In the genomic region with DNA sequence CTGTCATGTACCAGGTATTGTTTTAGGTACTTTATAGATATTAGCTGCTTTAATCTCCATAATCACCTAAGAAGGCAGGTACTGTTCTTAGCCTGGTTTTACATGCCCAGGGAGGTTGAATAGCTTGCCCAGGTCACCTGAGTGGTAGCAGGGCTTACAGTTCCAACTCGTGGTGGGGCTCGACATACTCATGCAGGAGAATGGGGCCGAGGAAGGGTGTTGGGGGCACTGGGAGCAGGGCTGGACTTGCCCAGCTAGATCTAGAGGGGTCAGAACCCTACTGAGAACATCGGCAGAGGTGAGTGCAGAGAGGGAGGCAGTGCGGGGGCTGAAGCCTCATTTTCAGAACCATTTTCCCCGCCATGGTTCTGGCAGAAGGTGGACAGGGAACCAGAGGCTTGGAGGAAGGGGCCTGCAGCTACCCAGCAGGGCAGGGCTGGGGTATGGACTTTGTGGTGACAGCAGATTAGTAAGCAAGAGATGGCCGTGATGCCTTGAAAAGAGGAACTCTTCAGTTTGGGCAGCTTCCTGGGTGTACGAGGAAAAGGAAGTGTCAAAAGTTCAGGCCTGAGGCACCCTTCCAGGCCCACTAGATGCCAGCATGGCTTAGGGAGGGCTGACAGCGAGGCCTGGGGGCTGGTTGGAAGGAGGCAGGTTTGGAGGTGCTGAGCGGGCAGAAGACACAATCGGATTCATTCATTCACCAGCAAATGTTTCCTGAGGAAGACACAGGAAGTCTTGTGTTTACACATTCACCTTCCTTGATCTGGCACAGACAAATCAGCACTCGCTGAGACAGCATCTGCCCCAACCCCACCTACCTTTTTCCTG, we compare ENCODE assay signal across 9 cellular contexts. TPM values are rescaled to one million over a fixed set of nuclear protein-coding genes. Genes with fewer than 3 reads are reported as not detected.
DNase-seq lines count a peak whose midpoint lies in the region; ATAC-seq and TF ChIP-seq lines count a peak whose summit lies in the region.
"Had no signal": no experiment of that assay in that cellular context is flagged by ENCODE, and none has a peak within 500 bp of the region (broad histone marks: within the 10 kb centered on the region; RNA-seq: fewer than 3 reads in every experiment).

No MANE protein-coding gene starts in this region.

- H3K9me3 Mint-ChIP-seq in activated naive CD4-positive, alpha-beta T cell treated with anti-CD3 and anti-CD28 coated beads, Interleukin-2, amount 50 U/mL, for 24 hours, result no peaks in the 10 kb centered on the region
- H3K9me3 Mint-ChIP-seq in activated T-helper 1 cell treated with anti-CD3 and anti-CD28 coated beads, Interleukin-12 subunit alpha, Interleukin-12 subunit beta, Interleukin-2, Interleukin-4 antibody, amounts not matched to agents 30 ng/mL and 10 ng/mL and 1 ng/mL, durations not matched to agents 14 hours and 24 hours and 36 hours, result no peaks in the 10 kb centered on the region

- H3K36me3 ChIP-seq in left lung (no peaks in the 10 kb centered on the region), upper lobe of left lung (no peaks in the 10 kb centered on the region)

- H3K4me3 Mint-ChIP-seq in activated naive CD4-positive, alpha-beta T cell treated with anti-CD3 and anti-CD28 coated beads, Interleukin-2, amount 50 U/mL, for 24 hours, result peak overlapping the region; percentile 68
- H3K4me3 Mint-ChIP-seq in activated T-helper 1 cell treated with anti-CD3 and anti-CD28 coated beads, Interleukin-12 subunit alpha, Interleukin-12 subunit beta, Interleukin-2, Interleukin-4 antibody, amounts not matched to agents 30 ng/mL and 10 ng/mL and 1 ng/mL, durations not matched to agents 14 hours and 24 hours and 36 hours, result no peak overlapping the region

- H3K27me3 ChIP-seq in left lung (no peaks in the 10 kb centered on the region), upper lobe of left lung (no peaks in the 10 kb centered on the region)

- H3K27ac Mint-ChIP-seq in activated naive CD4-positive, alpha-beta T cell treated with anti-CD3 and anti-CD28 coated beads, Interleukin-2, amount 50 U/mL, for 24 hours, result peak overlapping the region; percentile 95
- H3K27ac Mint-ChIP-seq in activated T-helper 1 cell treated with anti-CD3 and anti-CD28 coated beads, Interleukin-12 subunit alpha, Interleukin-12 subunit beta, Interleukin-2, Interleukin-4 antibody, amounts not matched to agents 30 ng/mL and 10 ng/mL and 1 ng/mL, durations not matched to agents 14 hours and 24 hours and 36 hours, result peak overlapping the region; percentile 66

- no peaks in the 10 kb centered on the region for H3K36me3 Mint-ChIP-seq in activated naive CD4-positive, alpha-beta T cell treated with anti-CD3 and anti-CD28 coated beads, Interleukin-2, amount 50 U/mL, for 24 hours
- no peaks in the 10 kb centered on the region for H3K36me3 Mint-ChIP-seq in activated T-helper 1 cell treated with anti-CD3 and anti-CD28 coated beads, Interleukin-12 subunit alpha, Interleukin-12 subunit beta, Interleukin-2, Interleukin-4 antibody, amounts not matched to agents 30 ng/mL and 10 ng/mL and 1 ng/mL, durations not matched to agents 14 hours and 24 hours and 36 hours (ENCODE audit: low read depth)

- H3K4me1 Mint-ChIP-seq in activated naive CD4-positive, alpha-beta T cell treated with anti-CD3 and anti-CD28 coated beads, Interleukin-2, amount 50 U/mL, for 24 hours, result peaks cover 17% of the 10 kb centered on the region
- H3K4me1 Mint-ChIP-seq in activated T-helper 1 cell treated with anti-CD3 and anti-CD28 coated beads, Interleukin-12 subunit alpha, Interleukin-12 subunit beta, Interleukin-2, Interleukin-4 antibody, amounts not matched to agents 30 ng/mL and 10 ng/mL and 1 ng/mL, durations not matched to agents 14 hours and 24 hours and 36 hours (ENCODE audit: low read depth), result peaks cover 14% of the 10 kb centered on the region

- peak overlapping the region; percentile 54 to 94 for H3K27ac ChIP-seq in left lung
- peak overlapping the region; percentile 65 to 81 (median 80) for H3K27ac ChIP-seq in upper lobe of left lung

- H3K4me1 ChIP-seq in left lung (peaks cover 5 to 39% of the 10 kb centered on the region in 2 donors), upper lobe of left lung (peaks cover 39 to 49% (median 42%) of the 10 kb centered on the region in 4 donors)

- H3K9me3 ChIP-seq in left lung, result no peaks in the 10 kb centered on the region
- no peaks in the 10 kb centered on the region for H3K9me3 ChIP-seq in upper lobe of left lung

- peak; percentile 34 for ATAC-seq in left lung
- peak; percentile 29 to 82 for ATAC-seq in upper lobe of left lung (ENCODE audit: low FRiP score in 2 of 2)

- TF ChIP-seq EP300 in upper lobe of left lung (IDR thresholded peaks at IDR 0.05), result no peak

- intact Hi-C loops in activated T-helper 1 cell treated with anti-CD3 and anti-CD28 coated beads, Interleukin-12 subunit alpha, Interleukin-12 subunit beta, Interleukin-2, Interleukin-4 antibody, amounts not matched to agents 30 ng/mL and 10 ng/mL and 1 ng/mL, durations not matched to agents 14 hours and 24 hours and 36 hours (cut with micrococcal nuclease), result no loop called here
- intact Hi-C loops in left lung (cut with DNase I), result loop anchor here in 1 of 2 donors (10.0 kb wide), 1 partner anchor 112 kb away; no protein-coding TSS in a partner anchor

- DNase-seq in activated naive CD4-positive, alpha-beta T cell treated with Interleukin-2 at 50 U/mL for 16 hours, result no peak
- no peak for DNase-seq in activated T-helper 1 cell treated with anti-CD3 and anti-CD28 coated beads, Interleukin-12 subunit alpha, Interleukin-12 subunit beta, Interleukin-2, Interleukin-4 antibody, amounts not matched to agents 30 ng/mL and 10 ng/mL and 1 ng/mL, durations not matched to agents 14 hours and 24 hours and 36 hours (ENCODE audit: low spot score)
- DNase-seq in left lung, result peak; percentile 57 to 84
- peak in 1 of 2 donors; percentile 77 for DNase-seq in upper lobe of left lung
- DNase-seq in HEK293T (ENCODE audit: extremely low spot score), result no peak
- no peak for DNase-seq in DMS114 treated with DMSO at 0.1 percent for 48 hours (lab: John Stamatoyannopoulos, UW; ENCODE audit: unreplicated experiment)
- no peak for DNase-seq in stimulated activated CD4-positive, alpha-beta T cell treated with anti-CD3 and anti-CD28 coated beads, Interleukin-4, amount 100 ng/mL, for 4 hours
- DNase-seq: NCI-H1436 had no signal

- CTCF ChIA-PET in HEK293T (lab: Yijun Ruan, JAX), result interaction anchor here (2.2 kb wide), 1 partner anchor 114 kb away, joined by 13 read pairs; no protein-coding TSS in a partner anchor

- 66 to 69% methylated on average over 9 to 12 of the region's 12 CpGs for WGBS in upper lobe of left lung, 2 donors

- H3K4me3 ChIP-seq in left lung (no peak overlapping the region), upper lobe of left lung (no peak overlapping the region)

- TF ChIP-seq POLR2A in upper lobe of left lung (IDR thresholded peaks at IDR 0.05), result no peak

- H3K27me3 Mint-ChIP-seq in activated naive CD4-positive, alpha-beta T cell treated with anti-CD3 and anti-CD28 coated beads, Interleukin-2, amount 50 U/mL, for 24 hours, result no peaks in the 10 kb centered on the region
- H3K27me3 Mint-ChIP-seq in activated T-helper 1 cell treated with anti-CD3 and anti-CD28 coated beads, Interleukin-12 subunit alpha, Interleukin-12 subunit beta, Interleukin-2, Interleukin-4 antibody, amounts not matched to agents 30 ng/mL and 10 ng/mL and 1 ng/mL, durations not matched to agents 14 hours and 24 hours and 36 hours (ENCODE audit: insufficient read depth), result peaks cover 3% of the 10 kb centered on the region

- POLR2A ChIA-PET in HEK293T (lab: Yijun Ruan, JAX), result no interaction called here

- TF ChIP-seq CTCF in left lung (IDR thresholded peaks at IDR 0.05) (no peak), upper lobe of left lung (IDR thresholded peaks at IDR 0.05) (no peak)

TF ChIP-seq in HEK293T, 16 proteins besides CTCF, POLR2A, EP300 and RAD21:
- TF ChIP-seq, protein P1, sequence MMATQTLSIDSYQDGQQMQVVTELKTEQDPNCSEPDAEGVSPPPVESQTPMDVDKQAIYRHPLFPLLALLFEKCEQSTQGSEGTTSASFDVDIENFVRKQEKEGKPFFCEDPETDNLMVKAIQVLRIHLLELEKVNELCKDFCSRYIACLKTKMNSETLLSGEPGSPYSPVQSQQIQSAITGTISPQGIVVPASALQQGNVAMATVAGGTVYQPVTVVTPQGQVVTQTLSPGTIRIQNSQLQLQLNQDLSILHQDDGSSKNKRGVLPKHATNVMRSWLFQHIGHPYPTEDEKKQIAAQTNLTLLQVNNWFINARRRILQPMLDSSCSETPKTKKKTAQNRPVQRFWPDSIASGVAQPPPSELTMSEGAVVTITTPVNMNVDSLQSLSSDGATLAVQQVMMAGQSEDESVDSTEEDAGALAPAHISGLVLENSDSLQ (IDR thresholded peaks at IDR 0.05), result no peak
- TF ChIP-seq HDGF (IDR thresholded peaks at IDR 0.05; ENCODE audit: borderline replicate concordance), result no peak
TF ChIP-seq in HEK293T: peak in this region for 0.

RNA-seq across cellular contexts. Expression of a gene that starts 54.7 kb away (rescaled TPM):
- total RNA-seq in activated T-helper 1 cell treated with anti-CD3 and anti-CD28 coated beads, Interleukin-12 subunit alpha, Interleukin-12 subunit beta, Interleukin-2, Interleukin-4 antibody, amounts not matched to agents 30 ng/mL and 10 ng/mL and 1 ng/mL, durations not matched to agents 14 hours and 24 hours and 36 hours, result not detected in 2 replicates
- 10 to 100 TPM; 40.5 to 90.1 TPM for total RNA-seq in left lung
- total RNA-seq in upper lobe of left lung, result 100 to 1,000 TPM in 1 of 6 donors, 10 to 100 TPM in 4, 1 to 10 TPM in 1; 5.2 to 105 (median 24.6) TPM

Comparison
In these comparisons a context has a peak if more than half of its experiments do, and no peak if none do; other contexts are left out.
1. DNase-seq: peak in left lung (2 of 2); none in activated naive CD4-positive, alpha-beta T cell treated with Interleukin-2 at 50 U/mL for 16 hours (single experiment), activated T-helper 1 cell treated with anti-CD3 and anti-CD28 coated beads, Interleukin-12 subunit alpha, Interleukin-12 subunit beta, Interleukin-2, Interleukin-4 antibody, amounts not matched to agents 30 ng/mL and 10 ng/mL and 1 ng/mL, durations not matched to agents 14 hours and 24 hours and 36 hours (single experiment), HEK293T (single experiment), DMS114 treated with DMSO at 0.1 percent for 48 hours (single experiment) and stimulated activated CD4-positive, alpha-beta T cell treated with anti-CD3 and anti-CD28 coated beads, Interleukin-4, amount 100 ng/mL, for 4 hours (0 of 2).